In genomic region chr2:1104364-1104763, GRCh38 we compare ENCODE assay signal across 18 cellular contexts.
"Had no signal": no experiment of that assay in that cellular context is flagged by ENCODE, and none has a peak within 500 bp of the region (broad histone marks: within the 10 kb centered on the region; RNA-seq: fewer than 3 reads in every experiment).

No MANE protein-coding gene starts in this region.

- H3K9me3 ChIP-seq: SJSA1 had no signal

- H3K36me3 ChIP-seq: SJSA1 had no signal

- H3K4me3 ChIP-seq: SJSA1, SK-N-MC had no signal

- H3K27ac ChIP-seq: SJSA1, SK-N-MC had no signal

- H3K4me1 ChIP-seq: SJSA1 had no signal

- DNase-seq: KBM-7, MV-4-11, NCI-H1048, NCI-H1436, NCI-H187, NCI-H2029, NCI-H2081 treated with DMSO at 0.1 percent for 48 hours, NCI-H2171 treated with DMSO at 0.1 percent for 48 hours, NCI-H446, NCI-H510A, NCI-H524 treated with DMSO at 0.1 percent for 48 hours, NCI-H69, NCI-H774, Right ventricle myocardium superior, RPMI8226, SIG-M5 had no signal

- H3K27me3 ChIP-seq: SJSA1 had no signal
